Comparison of ENCODE assay signal across 18 cellular contexts in the genomic region with DNA sequence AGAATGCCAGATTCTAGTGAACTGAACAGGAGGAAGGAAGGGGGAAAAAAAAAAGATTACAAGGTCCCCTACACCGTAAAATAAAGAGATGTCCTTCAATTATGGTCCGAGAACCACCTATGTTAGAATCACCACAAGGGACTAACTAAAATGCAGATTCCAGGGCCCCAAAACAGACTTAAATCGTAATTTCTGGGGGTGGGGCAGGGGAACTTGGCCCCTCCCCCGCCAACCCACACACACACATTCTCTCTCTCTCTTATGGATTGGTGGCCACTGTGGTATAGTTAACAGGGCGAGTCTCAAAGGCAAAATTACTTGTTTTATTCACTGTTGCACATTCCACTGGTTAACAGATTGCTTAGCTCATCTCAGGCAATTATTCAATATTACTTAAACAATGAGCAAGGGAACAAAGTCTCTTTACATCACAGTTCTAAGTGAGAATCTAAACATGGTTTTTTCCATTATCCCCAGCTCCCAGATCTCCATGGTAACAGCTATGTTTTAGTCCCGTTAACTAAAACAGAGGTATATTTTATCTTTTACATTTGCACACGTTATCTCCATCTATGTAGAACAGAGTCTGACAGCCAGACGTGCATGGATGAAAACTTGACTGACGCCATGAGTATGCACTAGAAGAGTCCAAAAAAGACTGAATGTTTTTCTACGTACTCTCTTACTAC. TPM values are rescaled to one million over a fixed set of nuclear protein-coding genes. Genes with fewer than 3 reads are reported as not detected.
DNase-seq lines count a peak whose midpoint lies in the region; ATAC-seq, FAIRE-seq and TF ChIP-seq lines count a peak whose summit lies in the region.
"Had no signal": no experiment of that assay in that cellular context is flagged by ENCODE, and none has a peak within 500 bp of the region (broad histone marks: within the 10 kb centered on the region; RNA-seq: fewer than 3 reads in every experiment).

No MANE protein-coding gene starts in this region.

- ATAC-seq in GM19397 (IDR thresholded peaks at IDR 0.05; ENCODE audit: unreplicated experiment) (no peak), GM19035 (IDR thresholded peaks at IDR 0.05; ENCODE audit: unreplicated experiment) (no peak), GM21619 (IDR thresholded peaks at IDR 0.05; ENCODE audit: unreplicated experiment) (no peak)
- ATAC-seq: T-cell had no signal

- no peaks in the 10 kb centered on the region for H3K23me2 ChIP-seq in H1 (ENCODE audit: low read depth, low read length)

- H3K79me2 ChIP-seq in GM23248 (ENCODE audit: insufficient read depth) (peaks cover 92% of the 10 kb centered on the region), H1 (ENCODE audit: control insufficient read depth in 1 of 2, insufficient read depth in 2 of 2, low read length in 2 of 2) (peaks cover 21 to 99% of the 10 kb centered on the region in 2 experiments), neural cell (replicated peaks; ENCODE audit: insufficient read depth, low read length) (peaks cover 77% of the 10 kb centered on the region)

- no peak overlapping the region for H2BK20ac ChIP-seq in H1 (ENCODE audit: low read length)

- no peak for FAIRE-seq in H1 (lab: Jason Lieb, UNC)
- FAIRE-seq: kidney, urothelium cell line had no signal

- no peak overlapping the region for H2BK15ac ChIP-seq in H1 (ENCODE audit: low read length)

- H3K23ac ChIP-seq in H1 (ENCODE audit: insufficient read length) = no peak overlapping the region

- H2AFZ ChIP-seq in GM23248 (no peak overlapping the region), H1 (ENCODE audit: low read length) (no peak overlapping the region), neural cell (ENCODE audit: low read depth, low read length) (no peak overlapping the region)

- H3K36me3 ChIP-seq in GM23248 (ENCODE audit: low read depth) = no peaks in the 10 kb centered on the region
- peaks cover 0 to 2% (median 0%) of the 10 kb centered on the region in 4 experiments; a peak in 1 of 8 replicates for H3K36me3 ChIP-seq in H1 (ENCODE audit: control insufficient read depth in 2 of 4, insufficient read depth in 4 of 4, low read length in 3 of 4)
- H3K36me3 ChIP-seq in neural cell (ENCODE audit: insufficient read depth, low read length) = no peaks in the 10 kb centered on the region
- H3K36me3 ChIP-seq: BLaER1 treated with 17β-estradiol and CSF1 and Interleukin-3, amounts not matched to agents 10 nM and 100 nM had no signal

- H3K56ac ChIP-seq in H1 (replicated peaks; ENCODE audit: insufficient read length, low read depth, low read length) = no peak overlapping the region

- TF ChIP-seq EP300 in H1 (IDR thresholded peaks at IDR 0.05; ENCODE audit: borderline replicate concordance in 1 of 2, low read depth in 2 of 2, low read length in 2 of 2) (no peak), neural cell (conservative IDR thresholded peaks at IDR 0.05; ENCODE audit: poor library complexity, severe bottlenecking) (no peak)

- no peak for TF ChIP-seq POLR2A in H1 (IDR thresholded peaks at IDR 0.05; ENCODE audit: control extremely low read depth in 1 of 2, low read depth in 2 of 2, low read length in 2 of 2)

- H3K27me3 ChIP-seq in GM23248 (replicated peaks; ENCODE audit: insufficient read depth) (no peaks in the 10 kb centered on the region), H1 (replicated peaks in 1 of 4; ENCODE audit: control insufficient read depth in 3 of 4, extremely low read depth in 1 of 4, insufficient read depth in 3 of 4, low read length in 3 of 4) (no peaks in the 10 kb centered on the region), neural cell (ENCODE audit: insufficient read depth, low read depth, low read length) (no peaks in the 10 kb centered on the region)
- H3K27me3 ChIP-seq: BLaER1 treated with 17β-estradiol and CSF1 and Interleukin-3, amounts not matched to agents 10 nM and 100 nM had no signal

- 80 to 87% methylated on average over 10 of the region's 10 CpGs for WGBS in GM23248 (ENCODE audit: low coverage in 1 of 2, low lambda C conversion rate in 2 of 2, missing lambda C conversion rate in 2 of 2), 2 experiments
- 82% methylated on average over 10 of the region's 10 CpGs; no CpG with 5 or more reads in 1 of the 2 experiments for WGBS in H1 (ENCODE audit: extremely low coverage in 1 of 2, insufficient coverage in 1 of 2, insufficient read length in 1 of 2, insufficient replicate concordance in 2 of 2, low coverage in 1 of 2, low lambda C conversion rate in 2 of 2, missing lambda C conversion rate in 1 of 2), 2 experiments

- H3K79me1 ChIP-seq in H1 (ENCODE audit: low read depth, low read length) = peaks cover 2% of the 10 kb centered on the region; the same call in 1 of the 2 replicates

- H3K18ac ChIP-seq in H1 (ENCODE audit: extremely low read depth, low read length) = no peak overlapping the region

- H3F3A ChIP-seq in GM23248 (ENCODE audit: insufficient read depth) (peaks cover 32% of the 10 kb centered on the region), neural cell (ENCODE audit: insufficient read depth, low read length, poor library complexity, severe bottlenecking) (no peaks in the 10 kb centered on the region)

- H4K91ac ChIP-seq in H1 (replicated peaks; ENCODE audit: insufficient read length, low read length) = no peak overlapping the region

- H3K4me3 ChIP-seq in GM23248 (no peak overlapping the region), H1 (ENCODE audit: extremely low read depth in 1 of 4, insufficient read depth in 2 of 4, low read depth in 3 of 4, low read length in 4 of 4) (no peak overlapping the region), neural cell (ENCODE audit: low read length) (peak overlapping the region; percentile 41)
- H3K4me3 ChIP-seq: BLaER1 treated with 17β-estradiol and CSF1 and Interleukin-3, amounts not matched to agents 10 nM and 100 nM had no signal

- CTCF ChIA-PET in H1 (lab: Charles Lee; ENCODE audit: partially characterized antibody) = interaction anchor here (0.5 to 2.8 kb wide), 9 partner anchors 14 to 345 kb away, joined by 3 to 11 read pairs (median 3); no protein-coding TSS in a partner anchor

- no peak overlapping the region for H2BK120ac ChIP-seq in H1 (replicated peaks; ENCODE audit: low read depth, low read length)

- TF ChIP-seq RAD21 in H1 (IDR thresholded peaks at IDR 0.05 in 1 of 2, conservative IDR thresholded peaks at IDR 0.05 in 1 of 2; ENCODE audit: low read depth in 2 of 2, low read length in 2 of 2) (no peak), neural cell (conservative IDR thresholded peaks at IDR 0.05) (no peak)

- no peak for TF ChIP-seq CTCF in H1 (IDR thresholded peaks at IDR 0.05; ENCODE audit: control extremely low read depth in 1 of 3, insufficient read depth in 1 of 3, low read depth in 1 of 3, low read length in 3 of 3)
- no peak for TF ChIP-seq CTCF in neural cell (IDR thresholded peaks at IDR 0.05; ENCODE audit: poor library complexity, severe bottlenecking)

- H3K9me2 ChIP-seq in GM23248 (ENCODE audit: insufficient read depth) (no peaks in the 10 kb centered on the region), neural cell (ENCODE audit: insufficient read depth, low read length) (no peaks in the 10 kb centered on the region)

- H4K8ac ChIP-seq in H1 (ENCODE audit: extremely low read depth, insufficient read depth, low read length) = no peak overlapping the region

- no peak overlapping the region for H3K9ac ChIP-seq in GM23248
- no peak overlapping the region for H3K9ac ChIP-seq in H1 (replicated peaks in 1 of 4; ENCODE audit: extremely low read depth in 1 of 4, low read depth in 3 of 4, low read length in 3 of 4)
- peak overlapping the region; percentile 18 for H3K9ac ChIP-seq in neural cell (ENCODE audit: low read length)
- H3K9ac ChIP-seq: BLaER1 treated with 17β-estradiol and CSF1 and Interleukin-3, amounts not matched to agents 10 nM and 100 nM had no signal

- POLR2A ChIA-PET in H1 (lab: Charles Lee; ENCODE audit: partially characterized antibody) = interaction anchor here (0.7 to 2.7 kb wide), 6 partner anchors 9 to 57 kb away, joined by 3 to 12 read pairs (median 4); a partner anchor contains a TSS

- in situ Hi-C loops in GM23248 (cut with MboI) = no loop called here

- H4K5ac ChIP-seq in H1 (ENCODE audit: insufficient read length, low read depth, low read length) = no peak overlapping the region

- no peak overlapping the region for H2AK5ac ChIP-seq in H1 (ENCODE audit: low read depth, low read length)

- H3K9me3 ChIP-seq in GM23248 (ENCODE audit: low read depth) (no peaks in the 10 kb centered on the region), H1 (ENCODE audit: insufficient read depth in 2 of 2, low read depth in 1 of 2, low read length in 1 of 2) (no peaks in the 10 kb centered on the region), neural cell (ENCODE audit: low read length) (no peaks in the 10 kb centered on the region)
- H3K9me3 ChIP-seq: BLaER1 treated with 17β-estradiol and CSF1 and Interleukin-3, amounts not matched to agents 10 nM and 100 nM had no signal

- no peak overlapping the region for H2BK12ac ChIP-seq in H1 (ENCODE audit: low read depth, low read length)

- H4K20me1 ChIP-seq in GM23248 (ENCODE audit: insufficient read depth) (no peaks in the 10 kb centered on the region), H1 (replicated peaks in 1 of 2; ENCODE audit: control insufficient read depth in 1 of 2, insufficient read depth in 2 of 2, low read length in 2 of 2) (peaks cover 24 to 41% of the 10 kb centered on the region in 2 experiments), neural cell (ENCODE audit: insufficient read depth) (no peaks in the 10 kb centered on the region)
- H4K20me1 ChIP-seq: BLaER1 treated with 17β-estradiol and CSF1 and Interleukin-3, amounts not matched to agents 10 nM and 100 nM had no signal

- peak overlapping the region; percentile 70 for H3K27ac ChIP-seq in GM23248
- H3K27ac ChIP-seq in H1 (ENCODE audit: low read depth, low read length) = no peak overlapping the region
- peak overlapping the region; percentile 36 for H3K27ac ChIP-seq in neural cell (ENCODE audit: low read length)
- H3K27ac ChIP-seq: BLaER1 treated with 17β-estradiol and CSF1 and Interleukin-3, amounts not matched to agents 10 nM and 100 nM had no signal

- H2BK5ac ChIP-seq in H1 (ENCODE audit: low read depth, low read length) = no peak overlapping the region

- H3K14ac ChIP-seq in H1 (ENCODE audit: insufficient read length) = no peak overlapping the region

- no peak for DNase-seq in GM23248
- DNase-seq in OCI-M1 (lab: John Stamatoyannopoulos, UW) = peak; percentile 62
- no peak for DNase-seq in H1 (ENCODE audit: low read depth in 1 of 2, low spot score in 2 of 2)
- DNase-seq in NCI-H2107 (lab: John Stamatoyannopoulos, UW) = no peak
- DNase-seq: activated CD4-positive, alpha-beta T cell treated with anti-CD3 and anti-CD28 coated beads for 1 hour; activated naive CD4-positive, alpha-beta T cell treated with anti-CD3 and anti-CD28 coated beads, Interleukin-2, amount 50 U/mL, for 16 hours; caudate nucleus; glutamatergic neuron; kidney; NCI-H510A; stimulated activated naive CD4-positive, alpha-beta T cell treated with Interleukin-2 at 50 U/mL for 16 hours; T-cell had no signal

- H3K4me2 ChIP-seq in GM23248 (ENCODE audit: unreplicated experiment) (no peak overlapping the region), H1 (ENCODE audit: insufficient read depth in 1 of 2, low read depth in 2 of 2, low read length in 2 of 2) (peak overlapping the region; percentile 18 to 44; a peak in 1 of 4 replicates), neural cell (ENCODE audit: low read length) (peak overlapping the region; percentile 7)
- H3K4me2 ChIP-seq: BLaER1 treated with 17β-estradiol and CSF1 and Interleukin-3, amounts not matched to agents 10 nM and 100 nM had no signal

- peaks cover 34% of the 10 kb centered on the region for H3K4me1 ChIP-seq in GM23248 (ENCODE audit: insufficient read depth)
- H3K4me1 ChIP-seq in H1 (replicated peaks in 1 of 4; ENCODE audit: control insufficient read depth in 3 of 4, insufficient read depth in 4 of 4, low read length in 3 of 4) = peaks cover 0 to 14% (median 8%) of the 10 kb centered on the region in 4 experiments; a peak in 4 of 7 replicates
- H3K4me1 ChIP-seq: BLaER1 treated with 17β-estradiol and CSF1 and Interleukin-3, amounts not matched to agents 10 nM and 100 nM had no signal

- H3K4ac ChIP-seq in H1 (replicated peaks; ENCODE audit: insufficient read length, low read depth, low read length) = no peak overlapping the region

RNA-seq across cellular contexts. Expression of a gene that starts 38.6 kb away (rescaled TPM):
- total RNA-seq in GM23248 (2014; rRNA removed; shearing (Covaris generic)) = 13.7 and 18.2 TPM in 2 replicates
- 7.0 and 7.6 TPM in 2 replicates for polyA plus RNA-seq in GM23248 (2016; fragmentation: Nextera tagmentation; extraction: Ambion mirVana)
- total RNA-seq in H1 (2021; fragmentation: NEBNext Ultra II Directional; extraction: Animal tissue kit (Norgen Biotek cat#: 25700)) = 190 and 193 TPM in 2 replicates
- 66.3 and 94.6 TPM in 2 replicates for polyA plus RNA-seq in H1 (2011; rRNA removed)
- polyA plus RNA-seq in H1 (2011; cell fraction: cytosol; rRNA removed) = 104 TPM
- 157 TPM for polyA plus RNA-seq in H1 (2011; cell fraction: nucleus; rRNA removed)
- polyA plus RNA-seq in H1 (2012, experiment 1 of 2) = 85.0 to 196 TPM (median 117 TPM) in 4 replicates
- 5.9 TPM for polyA plus RNA-seq in H1 (2012, experiment 2 of 2)
- 133 TPM for polyA plus RNA-seq in H1 (2013, experiment 1 of 2)
- 122 TPM for polyA plus RNA-seq in H1 (2013, experiment 2 of 2)
- polyA minus RNA-seq in H1 (2011; rRNA and poly(A)+ RNA removed) = 185 and 189 TPM in 2 replicates
- polyA minus RNA-seq in H1 (2011; cell fraction: cytosol; rRNA and poly(A)+ RNA removed) = 145 TPM
- 247 TPM for polyA minus RNA-seq in H1 (2011; cell fraction: nucleus; rRNA and poly(A)+ RNA removed)
- polyA plus RNA-seq in neural cell = 26.3 and 29.6 TPM in 2 replicates
- 64.5 and 82.2 TPM in 2 replicates for polyA minus RNA-seq in neural cell
